ENCODE assay signal across 8 cellular contexts in genomic region chr7:152674860-152675760, GRCh38. TPM values are rescaled to one million over a fixed set of nuclear protein-coding genes. Genes with fewer than 3 reads are reported as not detected.
DNase-seq lines count a peak whose midpoint lies in the region; ATAC-seq, FAIRE-seq and TF ChIP-seq lines count a peak whose summit lies in the region.

No MANE protein-coding gene starts in this region.

- H3K27ac Mint-ChIP-seq in central memory CD8-positive, alpha-beta T cell (ENCODE audit: low read depth) = no peak overlapping the region

- POLR2A ChIA-PET in Panc1 (lab: Charles Lee) = no interaction called here

- TSS peak; percentile 89 for BruUV-seq in Panc1 (replicated peaks; lab: Mats Ljungman, UMichigan)

- no peaks in the 10 kb centered on the region for H3K27me3 Mint-ChIP-seq in central memory CD8-positive, alpha-beta T cell

- peaks cover 14% of the 10 kb centered on the region for H3K4me1 Mint-ChIP-seq in central memory CD8-positive, alpha-beta T cell

- H3K27me3 ChIP-seq in HUES6 (ENCODE audit: control insufficient read depth, insufficient read depth, low read length) = no peaks in the 10 kb centered on the region
- H3K27me3 ChIP-seq in Panc1 (ENCODE audit: control insufficient read depth, insufficient read depth, low read length) = no peaks in the 10 kb centered on the region
- H3K27me3 ChIP-seq in muscle layer of colon (ENCODE audit: control insufficient read depth in 1 of 2, insufficient read depth in 2 of 2, low read length in 2 of 2) = no peaks in the 10 kb centered on the region

- H3K9ac ChIP-seq in HUES6 (ENCODE audit: low read length) (peak overlapping the region; percentile 90), muscle layer of colon (ENCODE audit: low read length) (no peak overlapping the region)

- H3K4me1 ChIP-seq in HUES6 (ENCODE audit: control insufficient read depth, insufficient read depth, low read length) (peaks cover 3% of the 10 kb centered on the region; the same call in 1 of the 2 replicates), Panc1 (ENCODE audit: control insufficient read depth, insufficient read depth, low read length) (peaks cover 9% of the 10 kb centered on the region), muscle layer of colon (ENCODE audit: insufficient read depth, low read length) (peaks cover 6% of the 10 kb centered on the region)

- in situ Hi-C loops in Panc1 (cut with HindIII; ENCODE audit: low pct_unique_long_range_greater_than_20kb, low sequenced_read_pairs) = no loop called here

- CTCF ChIA-PET in Panc1 (lab: Charles Lee) = no interaction called here

- no peak for TF ChIP-seq POLR2A in GM12892 (IDR thresholded peaks at IDR 0.05; ENCODE audit: low read depth, low read length)

- H3K36me3 ChIP-seq in HUES6 (ENCODE audit: control insufficient read depth, insufficient read depth, low read length) (peaks cover 17% of the 10 kb centered on the region), Panc1 (ENCODE audit: control insufficient read depth, insufficient read depth, low read length) (peaks cover 10% of the 10 kb centered on the region), muscle layer of colon (ENCODE audit: insufficient read depth, low read length) (no peaks in the 10 kb centered on the region)

- no peak for FAIRE-seq in GM12892 (lab: Jason Lieb, UNC)

- H3K36me3 Mint-ChIP-seq in central memory CD8-positive, alpha-beta T cell (ENCODE audit: insufficient read depth) = peaks cover 9% of the 10 kb centered on the region

- DNase-seq in DMS 273 (lab: John Stamatoyannopoulos, UW; ENCODE audit: unreplicated experiment) = peak; percentile 86
- DNase-seq in Panc1 (ENCODE audit: low read depth, low spot score) = no peak
- DNase-seq in central memory CD8-positive, alpha-beta T cell (ENCODE audit: low spot score in 2 of 2) = no peak
- DNase-seq in GM12892 (ENCODE audit: insufficient read length) = no peak

- H3K4me3 ChIP-seq in HUES6 (ENCODE audit: low read depth, low read length) (peak overlapping the region; percentile 68), Panc1 (ENCODE audit: low read depth in 2 of 2, low read length in 2 of 2) (peak overlapping the region; percentile 92 to 94), muscle layer of colon (ENCODE audit: low read depth in 1 of 2, low read length in 2 of 2) (peak overlapping the region; percentile 62 to 70)

- TF ChIP-seq CTCF in Panc1 (IDR thresholded peaks at IDR 0.05) = no peak

- no peaks in the 10 kb centered on the region for H3K9me3 Mint-ChIP-seq in central memory CD8-positive, alpha-beta T cell

- no peaks in the 10 kb centered on the region; the same call in 1 of the 2 replicates for H3K9me3 ChIP-seq in HUES6 (ENCODE audit: control insufficient read depth, insufficient read depth, low read depth, low read length)
- H3K9me3 ChIP-seq in Panc1 (ENCODE audit: control insufficient read depth, insufficient read depth, low read depth, low read length) = no peaks in the 10 kb centered on the region
- no peaks in the 10 kb centered on the region for H3K9me3 ChIP-seq in muscle layer of colon (ENCODE audit: low read length)

- intact Hi-C loops in Panc1 (cut with micrococcal nuclease; ENCODE audit: unreplicated experiment) = no loop called here

- ATAC-seq in GM19452 (IDR thresholded peaks at IDR 0.05; ENCODE audit: unreplicated experiment) = peak; percentile 38
- peak; percentile 64 for ATAC-seq in Panc1
- no peak for ATAC-seq in central memory CD8-positive, alpha-beta T cell (replicated peaks; ENCODE audit: extremely low read depth, poor library complexity, severe bottlenecking)
- ATAC-seq in GM21515 (IDR thresholded peaks at IDR 0.05; ENCODE audit: unreplicated experiment) = no peak

- H3K27ac ChIP-seq in HUES6 (ENCODE audit: low read depth, low read length) = peak overlapping the region; percentile 88
- peak overlapping the region; percentile 86 for H3K27ac ChIP-seq in Panc1 (ENCODE audit: low read length)
- no peak overlapping the region for H3K27ac ChIP-seq in muscle layer of colon (ENCODE audit: low read depth, low read length)

- peak overlapping the region; percentile 90 for H3K4me3 Mint-ChIP-seq in central memory CD8-positive, alpha-beta T cell

RNA-seq across cellular contexts. Expression of gene XRCC2, which starts 0.8 kb away (rescaled TPM):
- total RNA-seq in Panc1 (2021; ENCODE audit: unreplicated experiment) = 10.3 TPM
- polyA plus RNA-seq in Panc1 (2012; ENCODE audit: insufficient read length) = 2.4 TPM
- 8.4 TPM for polyA plus RNA-seq in GM12892 (2012; ENCODE audit: missing spikeins)

Comparison
In these comparisons a context has a peak if more than half of its experiments do, and no peak if none do; other contexts are left out.
1. ATAC-seq: peak in GM19452 (single experiment) and Panc1 (single experiment); none in central memory CD8-positive, alpha-beta T cell (single experiment) and GM21515 (single experiment).
2. Peak in every context shown above with its lines, with median percentiles within 50 percentile points of each other: H3K4me3 ChIP-seq.